Comparison of ENCODE assay signal across 8 cellular contexts in genomic region chr4:145937990-145938611, GRCh38. TPM values are rescaled to one million over a fixed set of nuclear protein-coding genes. Genes with fewer than 3 reads are reported as not detected.
DNase-seq lines count a peak whose midpoint lies in the region; ATAC-seq and TF ChIP-seq lines count a peak whose summit lies in the region.

No MANE protein-coding gene starts in this region.

- H3K4me1 ChIP-seq in esophagus squamous epithelium (peaks cover 5 to 32% (median 10%) of the 10 kb centered on the region in 3 donors), thymus (ENCODE audit: control insufficient read depth, insufficient read depth, low read length) (peaks cover 5% of the 10 kb centered on the region)

- POLR2A ChIA-PET in AG04449 (lab: Yijun Ruan, JAX) = interaction anchor here (1.1 kb wide), 2 partner anchors 130 to 1008 kb away, joined by 3 read pairs; partner anchors contain the start of gene TTC29

- no peaks in the 10 kb centered on the region for H3K27me3 Mint-ChIP-seq in natural killer cell treated with Interleukin-12 subunit alpha and Interleukin-12 subunit beta and Interleukin-15 and Interleukin-18, amount 100 ng/mL, for 72 hours

- peak; percentile 9 for ATAC-seq in GM19035 (IDR thresholded peaks at IDR 0.05; ENCODE audit: unreplicated experiment)
- peak; percentile 34 to 43 for ATAC-seq in natural killer cell treated with Interleukin-12 subunit alpha and Interleukin-12 subunit beta and Interleukin-15 and Interleukin-18, amount 100 ng/mL, for 72 hours

- peak overlapping the region; percentile 75 to 78 for H3K27ac Mint-ChIP-seq in natural killer cell treated with Interleukin-12 subunit alpha and Interleukin-12 subunit beta and Interleukin-15 and Interleukin-18, amount 100 ng/mL, for 72 hours

- H3K36me3 ChIP-seq in esophagus squamous epithelium (no peaks in the 10 kb centered on the region), thymus (ENCODE audit: control insufficient read depth, insufficient read depth) (no peaks in the 10 kb centered on the region)

- no peaks in the 10 kb centered on the region for H3K9me3 ChIP-seq in esophagus squamous epithelium
- peaks cover 1% of the 10 kb centered on the region for H3K9me3 ChIP-seq in thymus (ENCODE audit: control insufficient read depth)

- peak overlapping the region; percentile 87 for H3K4me3 ChIP-seq in AG04449 (ENCODE audit: low read depth, low read length)
- peak overlapping the region; percentile 66 to 95 (median 78) for H3K4me3 ChIP-seq in esophagus squamous epithelium
- H3K4me3 ChIP-seq in thymus (ENCODE audit: low read length) = peak overlapping the region; percentile 98

- intact Hi-C loops in esophagus squamous epithelium (cut with DNase I) = no loop called here

- CTCF ChIA-PET in AG04449 (lab: Yijun Ruan, JAX) = interaction anchor here (0.7 to 0.8 kb wide), 2 partner anchors 18 to 51 kb away, joined by 3 read pairs; no protein-coding TSS in a partner anchor

- H3K27ac ChIP-seq in esophagus squamous epithelium = peak overlapping the region; percentile 91 to 96 (median 94)
- peak overlapping the region; percentile 96 for H3K27ac ChIP-seq in thymus (ENCODE audit: low read depth)

- TF ChIP-seq CTCF in AG04449 (IDR thresholded peaks at IDR 0.05; ENCODE audit: insufficient read depth, low read length, missing control alignments) (no peak), esophagus squamous epithelium (IDR thresholded peaks at IDR 0.05) (no peak)

- peak overlapping the region; percentile 94 for H3K4me3 Mint-ChIP-seq in natural killer cell treated with Interleukin-12 subunit alpha and Interleukin-12 subunit beta and Interleukin-15 and Interleukin-18, amount 100 ng/mL, for 72 hours

- H3K9me3 Mint-ChIP-seq in natural killer cell treated with Interleukin-12 subunit alpha and Interleukin-12 subunit beta and Interleukin-15 and Interleukin-18, amount 100 ng/mL, for 72 hours = no peaks in the 10 kb centered on the region

- no peak for DNase-seq in AG04449 (ENCODE audit: low read depth, low spot score)
- DNase-seq in NCI-H345 treated with DMSO at 0.1 percent for 48 hours (lab: John Stamatoyannopoulos, UW; ENCODE audit: unreplicated experiment) = peak; percentile 15
- peak; percentile 30 for DNase-seq in activated T-cell treated with anti-CD3 and anti-CD28 coated beads for 24 hours (ENCODE audit: low read depth)
- no peak for DNase-seq in esophagus squamous epithelium (lab: John Stamatoyannopoulos, UW)
- DNase-seq in natural killer cell treated with Interleukin-12 subunit alpha and Interleukin-12 subunit beta and Interleukin-15 and Interleukin-18, amount 100 ng/mL, for 72 hours (ENCODE audit: low spot score) = no peak
- DNase-seq in amniotic stem cell (lab: John Stamatoyannopoulos, UW) = no peak

- H3K27me3 ChIP-seq in esophagus squamous epithelium (no peaks in the 10 kb centered on the region), thymus (ENCODE audit: control insufficient read depth, insufficient read depth) (no peaks in the 10 kb centered on the region)

- WGBS in esophagus squamous epithelium, 2 donors = 0 to 1% methylated on average over 15 to 16 of the region's 18 CpGs
- under 1% methylated on average over 18 of the region's 18 CpGs for WGBS in thymus

- H3K36me3 Mint-ChIP-seq in natural killer cell treated with Interleukin-12 subunit alpha and Interleukin-12 subunit beta and Interleukin-15 and Interleukin-18, amount 100 ng/mL, for 72 hours = no peaks in the 10 kb centered on the region

- peaks cover 28 to 43% of the 10 kb centered on the region in 2 donors for H3K4me1 Mint-ChIP-seq in natural killer cell treated with Interleukin-12 subunit alpha and Interleukin-12 subunit beta and Interleukin-15 and Interleukin-18, amount 100 ng/mL, for 72 hours (ENCODE audit: low read depth in 2 of 2)

- TF ChIP-seq POLR2A in esophagus squamous epithelium (IDR thresholded peaks at IDR 0.05) = no peak

RNA-seq across cellular contexts. Expression of gene ZNF827, which starts 0.5 kb away (rescaled TPM):
- 10 to 100 TPM in 1 of 4 donors, 1 to 10 TPM in 3; 5.2 to 11.0 (median 6.4) TPM for total RNA-seq in esophagus squamous epithelium
- 10 to 100 TPM; 11.8 to 40.5 TPM for total RNA-seq in natural killer cell treated with Interleukin-12 subunit alpha and Interleukin-12 subunit beta and Interleukin-15 and Interleukin-18, amount 100 ng/mL, for 72 hours
- polyA plus RNA-seq in thymus = 10.2 TPM

Comparison
In these comparisons a context has a peak if more than half of its experiments do, and no peak if none do; other contexts are left out.
1. DNase-seq: peak in NCI-H345 treated with DMSO at 0.1 percent for 48 hours (single experiment) and activated T-cell treated with anti-CD3 and anti-CD28 coated beads for 24 hours (single experiment); none in AG04449 (single experiment), esophagus squamous epithelium (single experiment), natural killer cell treated with Interleukin-12 subunit alpha and Interleukin-12 subunit beta and Interleukin-15 and Interleukin-18, amount 100 ng/mL, for 72 hours (single experiment) and amniotic stem cell (single experiment).
2. Peak in every context shown above with its lines, with median percentiles within 50 percentile points of each other: H3K4me3 ChIP-seq.